1 cellular context compared by ENCODE assay signal in the genomic region with DNA sequence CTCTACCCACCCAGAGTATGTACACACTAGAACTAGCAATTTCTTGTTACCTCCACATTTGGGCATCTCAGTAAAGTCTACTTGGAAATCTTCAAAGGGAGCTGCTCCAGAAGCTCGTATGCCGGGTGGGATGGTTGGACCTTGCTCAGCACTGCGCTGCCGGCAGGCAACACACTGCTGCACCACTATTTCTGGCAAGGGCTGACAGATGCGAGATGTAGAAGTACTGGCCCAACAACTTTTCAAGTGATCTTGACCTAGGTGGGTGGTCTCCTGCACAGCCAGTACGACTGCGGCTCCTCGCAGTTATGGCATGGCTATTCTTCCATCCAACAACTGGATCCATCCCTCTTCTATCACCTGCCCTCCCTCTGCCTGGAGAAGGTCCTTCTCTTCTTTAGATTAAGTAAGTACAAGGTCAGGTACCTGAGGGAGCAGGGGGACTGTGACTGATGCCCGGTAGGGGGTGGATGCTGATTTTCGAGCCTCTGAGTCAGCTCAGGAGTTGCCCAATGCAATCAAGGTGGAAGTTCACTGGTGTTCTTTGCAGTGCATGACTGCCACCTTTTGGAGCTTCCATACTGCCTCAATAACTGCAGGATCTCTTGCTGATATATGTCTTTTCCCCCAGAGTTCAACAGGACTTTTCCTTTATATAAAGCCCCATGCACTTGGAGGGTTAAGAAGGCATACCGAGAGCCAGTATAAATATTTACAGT.
TF ChIP-seq lines count a peak whose summit lies in the region.

No MANE protein-coding gene starts in this region.

TF ChIP-seq in IMR-90, 13 proteins besides CTCF, POLR2A, EP300 and RAD21 (continued from another document):
- no peak for TF ChIP-seq ELK1 (IDR thresholded peaks at IDR 0.05; ENCODE audit: borderline replicate concordance, low read depth, low read length)
